Comparison of ENCODE assay signal across 10 cellular contexts in the genomic region with DNA sequence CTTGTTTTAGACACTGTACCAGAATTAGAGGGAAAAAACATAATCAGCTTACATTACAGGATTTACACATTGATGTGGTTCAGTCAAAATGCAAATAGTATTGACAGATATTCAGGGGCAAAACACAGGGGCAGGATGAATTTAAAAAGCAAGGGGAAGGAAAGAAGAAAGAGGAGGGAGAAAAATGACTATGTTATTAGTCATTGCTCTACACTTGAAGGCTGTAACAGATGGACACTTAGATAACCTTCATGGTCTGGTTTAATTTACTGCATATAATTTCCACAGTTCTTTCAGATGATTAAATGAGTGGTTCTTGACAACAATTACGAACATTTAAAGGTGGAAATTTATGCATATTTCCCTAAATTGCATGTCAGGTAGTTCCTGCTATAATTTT. TPM values are rescaled to one million over a fixed set of nuclear protein-coding genes. Genes with fewer than 3 reads are reported as not detected.
DNase-seq lines count a peak whose midpoint lies in the region; ATAC-seq and TF ChIP-seq lines count a peak whose summit lies in the region.
"Had no signal": no experiment of that assay in that cellular context is flagged by ENCODE, and none has a peak within 500 bp of the region (broad histone marks: within the 10 kb centered on the region; RNA-seq: fewer than 3 reads in every experiment).

No MANE protein-coding gene starts in this region.

- H3K27ac ChIP-seq in RWPE1 = no peak overlapping the region

- H3K9me3 Mint-ChIP-seq in activated T-helper 1 cell treated with anti-CD3 and anti-CD28 coated beads, Interleukin-12 subunit alpha, Interleukin-12 subunit beta, Interleukin-2, Interleukin-4 antibody, amounts not matched to agents 30 ng/mL and 10 ng/mL and 1 ng/mL, durations not matched to agents 14 hours and 24 hours and 36 hours = no peaks in the 10 kb centered on the region
- H3K9me3 Mint-ChIP-seq: nephron had no signal

- no peak overlapping the region for H3K27ac Mint-ChIP-seq in activated T-helper 1 cell treated with anti-CD3 and anti-CD28 coated beads, Interleukin-12 subunit alpha, Interleukin-12 subunit beta, Interleukin-2, Interleukin-4 antibody, amounts not matched to agents 30 ng/mL and 10 ng/mL and 1 ng/mL, durations not matched to agents 14 hours and 24 hours and 36 hours
- H3K27ac Mint-ChIP-seq: nephron had no signal

- H3K4me1 Mint-ChIP-seq in activated T-helper 1 cell treated with anti-CD3 and anti-CD28 coated beads, Interleukin-12 subunit alpha, Interleukin-12 subunit beta, Interleukin-2, Interleukin-4 antibody, amounts not matched to agents 30 ng/mL and 10 ng/mL and 1 ng/mL, durations not matched to agents 14 hours and 24 hours and 36 hours (ENCODE audit: low read depth) = peaks cover 29% of the 10 kb centered on the region
- H3K4me1 Mint-ChIP-seq: nephron had no signal

- intact Hi-C loops in activated T-helper 1 cell treated with anti-CD3 and anti-CD28 coated beads, Interleukin-12 subunit alpha, Interleukin-12 subunit beta, Interleukin-2, Interleukin-4 antibody, amounts not matched to agents 30 ng/mL and 10 ng/mL and 1 ng/mL, durations not matched to agents 14 hours and 24 hours and 36 hours (cut with micrococcal nuclease) = no loop called here

- H3K4me3 Mint-ChIP-seq in activated T-helper 1 cell treated with anti-CD3 and anti-CD28 coated beads, Interleukin-12 subunit alpha, Interleukin-12 subunit beta, Interleukin-2, Interleukin-4 antibody, amounts not matched to agents 30 ng/mL and 10 ng/mL and 1 ng/mL, durations not matched to agents 14 hours and 24 hours and 36 hours = no peak overlapping the region
- H3K4me3 Mint-ChIP-seq: nephron had no signal

- no peak for ATAC-seq in GM21529 (IDR thresholded peaks at IDR 0.05; ENCODE audit: unreplicated experiment)

- CTCF ChIA-PET in RWPE1 (lab: Yijun Ruan, JAX) = no interaction called here

- no peak overlapping the region for H3K4me3 ChIP-seq in fibroblast of mammary gland (ENCODE audit: control insufficient read depth, low read depth, low read length)

- H3K27me3 Mint-ChIP-seq in activated T-helper 1 cell treated with anti-CD3 and anti-CD28 coated beads, Interleukin-12 subunit alpha, Interleukin-12 subunit beta, Interleukin-2, Interleukin-4 antibody, amounts not matched to agents 30 ng/mL and 10 ng/mL and 1 ng/mL, durations not matched to agents 14 hours and 24 hours and 36 hours (ENCODE audit: insufficient read depth) = no peaks in the 10 kb centered on the region

- DNase-seq in 8988T = peak; percentile 7
- DNase-seq in ELR (ENCODE audit: low read depth) = peak; percentile 77
- DNase-seq in RWPE1 (ENCODE audit: low spot score) = peak; percentile 33
- DNase-seq in fibroblast of mammary gland (ENCODE audit: low read depth) = peak; percentile 25
- DNase-seq in GDM1 (lab: John Stamatoyannopoulos, UW) = no peak
- no peak for DNase-seq in amygdala (lab: John Stamatoyannopoulos, UW)
- DNase-seq in activated T-helper 1 cell treated with anti-CD3 and anti-CD28 coated beads, Interleukin-12 subunit alpha, Interleukin-12 subunit beta, Interleukin-2, Interleukin-4 antibody, amounts not matched to agents 30 ng/mL and 10 ng/mL and 1 ng/mL, durations not matched to agents 14 hours and 24 hours and 36 hours (ENCODE audit: low spot score) = no peak
- DNase-seq: MV-4-11 had no signal

- peaks cover 5% of the 10 kb centered on the region for H3K36me3 Mint-ChIP-seq in activated T-helper 1 cell treated with anti-CD3 and anti-CD28 coated beads, Interleukin-12 subunit alpha, Interleukin-12 subunit beta, Interleukin-2, Interleukin-4 antibody, amounts not matched to agents 30 ng/mL and 10 ng/mL and 1 ng/mL, durations not matched to agents 14 hours and 24 hours and 36 hours (ENCODE audit: low read depth)

- POLR2A ChIA-PET in RWPE1 (lab: Yijun Ruan, JAX; ENCODE audit: low non-redundant PET) = no interaction called here

- TF ChIP-seq CTCF in RWPE1 (conservative IDR thresholded peaks at IDR 0.05; ENCODE audit: low read depth) = no peak
- no peak for TF ChIP-seq CTCF in fibroblast of mammary gland (conservative IDR thresholded peaks at IDR 0.05; ENCODE audit: control insufficient read depth, insufficient read depth, low read depth, low read length)

RNA-seq across cellular contexts. Expression of gene CMSS1, which starts 7.6 kb away (rescaled TPM):
- total RNA-seq in activated T-helper 1 cell treated with anti-CD3 and anti-CD28 coated beads, Interleukin-12 subunit alpha, Interleukin-12 subunit beta, Interleukin-2, Interleukin-4 antibody, amounts not matched to agents 30 ng/mL and 10 ng/mL and 1 ng/mL, durations not matched to agents 14 hours and 24 hours and 36 hours = 108 and 121 TPM in 2 replicates

Comparison
In these comparisons a context has a peak if more than half of its experiments do, and no peak if none do; other contexts are left out.
1. DNase-seq: peak in 8988T (single experiment), ELR (single experiment), RWPE1 (single experiment) and fibroblast of mammary gland (single experiment); none in GDM1 (single experiment), amygdala (0 of 56) and activated T-helper 1 cell treated with anti-CD3 and anti-CD28 coated beads, Interleukin-12 subunit alpha, Interleukin-12 subunit beta, Interleukin-2, Interleukin-4 antibody, amounts not matched to agents 30 ng/mL and 10 ng/mL and 1 ng/mL, durations not matched to agents 14 hours and 24 hours and 36 hours (single experiment).